Comparison of ENCODE assay signal across 8 cellular contexts in genomic region chr1:59852117-59852516, GRCh38. TPM values are rescaled to one million over a fixed set of nuclear protein-coding genes. Genes with fewer than 3 reads are reported as not detected.
"Had no signal": no experiment of that assay in that cellular context is flagged by ENCODE, and none has a peak within 500 bp of the region (broad histone marks: within the 10 kb centered on the region; RNA-seq: fewer than 3 reads in every experiment).

No MANE protein-coding gene starts in this region.

- H3K9me3 ChIP-seq: HAP-1 had no signal

- H3K36me3 ChIP-seq: HAP-1 had no signal

- H3K9me3 Mint-ChIP-seq: HFFc6 had no signal

- H3K27ac Mint-ChIP-seq: HFFc6, IgD-negative memory B cell had no signal

- H3K4me1 ChIP-seq: HAP-1 had no signal

- H3K4me3 ChIP-seq: HAP-1 had no signal

- DNase-seq: GOT3, H7, HFFc6, KBM-7 had no signal

- FAIRE-seq: HTR-8/SVneo had no signal

- H3K4me1 Mint-ChIP-seq: IgD-negative memory B cell had no signal

- H3K27me3 Mint-ChIP-seq: IgD-negative memory B cell had no signal

- ATAC-seq: HCT116 had no signal

- H3K4me3 Mint-ChIP-seq: HFFc6, IgD-negative memory B cell had no signal

RNA-seq across cellular contexts. Expression of gene HOOK1, which starts 37.4 kb away (rescaled TPM):
- total RNA-seq: HFFc6 had no signal
